ENCODE assay signal across 17 cellular contexts in genomic region chr17:22300731-22301352, GRCh38.
"Had no signal": no experiment of that assay in that cellular context is flagged by ENCODE, and none has a peak within 500 bp of the region (broad histone marks: within the 10 kb centered on the region; RNA-seq: fewer than 3 reads in every experiment).

No MANE protein-coding gene starts in this region.

- H3K4me1 ChIP-seq: esophagus squamous epithelium, foreskin keratinocyte, transverse colon had no signal

- H3K27ac ChIP-seq: epithelial cell of prostate, esophagus squamous epithelium, foreskin keratinocyte, hepatocyte, neutrophil, thoracic aorta, transverse colon had no signal

- H3K9me3 ChIP-seq: neutrophil, thoracic aorta had no signal

- FAIRE-seq: kidney had no signal

- H2AFZ ChIP-seq: hepatocyte had no signal

- H3K36me3 ChIP-seq: esophagus squamous epithelium, neutrophil, thoracic aorta, transverse colon had no signal

- H3K79me2 ChIP-seq: hepatocyte had no signal

- H3K4me3 ChIP-seq: esophagus squamous epithelium, hepatocyte, thoracic aorta, transverse colon had no signal

- ATAC-seq: effector memory CD8-positive, alpha-beta T cell; foreskin keratinocyte; left cardiac atrium; naive thymus-derived CD4-positive, alpha-beta T cell; sciatic nerve; stimulated activated naive B cell treated with anti-CD40 and anti-IgM and Interleukin-4, amounts not matched to agents 10 μg/mL and 1 μg/mL and 100 μg/mL, for 72 hours; stimulated activated naive CD8-positive, alpha-beta T cell treated with anti-CD3 and anti-CD28 coated beads, Interleukin-15, amount 100 ng/mL, for 72 hours had no signal

- DNase-seq: effector memory CD8-positive, alpha-beta T cell; esophagus squamous epithelium; foreskin keratinocyte; kidney; left cardiac atrium; naive thymus-derived CD4-positive, alpha-beta T cell; nephron progenitor cell; stimulated activated CD4-positive, alpha-beta T cell treated with anti-CD3 and anti-CD28 coated beads, Interleukin-2, amount 100 ng/mL, for 24 hours; stimulated activated CD4-positive, alpha-beta T cell treated with anti-CD3 and anti-CD28 coated beads, Interleukin-4, amount 100 ng/mL, for 4 hours; stimulated activated naive B cell treated with anti-CD40 and anti-IgM and Interleukin-4, amounts not matched to agents 10 μg/mL and 1 μg/mL and 100 μg/mL, for 72 hours; stimulated activated naive CD8-positive, alpha-beta T cell treated with anti-CD3 and anti-CD28 coated beads, Interleukin-15, amount 100 ng/mL, for 72 hours; transverse colon had no signal

- H3K27me3 ChIP-seq: esophagus squamous epithelium, foreskin keratinocyte, hepatocyte, neutrophil, transverse colon had no signal

- H3K4me2 ChIP-seq: hepatocyte had no signal
